In the genomic region with DNA sequence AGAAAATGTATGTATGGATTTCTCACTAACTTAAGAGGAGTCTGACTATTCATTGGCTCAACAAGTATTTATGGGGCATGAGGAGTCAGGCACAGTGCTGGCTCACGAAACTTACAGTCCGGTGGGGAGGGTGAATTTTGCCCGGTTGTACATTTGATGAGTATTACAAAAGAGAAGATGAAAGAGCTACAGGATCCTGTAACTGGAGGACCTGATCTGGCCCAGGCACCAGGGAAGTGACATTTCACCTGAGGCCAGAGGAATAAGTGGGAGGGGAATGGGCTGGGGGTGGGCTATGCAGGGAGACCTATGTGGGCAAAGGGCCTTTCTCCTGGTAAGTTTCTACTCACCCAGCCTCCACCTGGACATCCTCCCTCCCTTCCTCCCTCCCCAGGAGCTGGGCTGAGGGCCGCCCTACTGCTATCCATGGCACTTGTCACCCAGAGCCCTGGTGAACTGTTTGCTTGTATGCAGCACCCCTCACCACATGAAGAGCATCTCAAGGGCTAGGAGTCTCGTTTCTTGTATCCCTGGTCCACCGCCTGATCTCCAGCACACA, we compare ENCODE assay signal across 11 cellular contexts.
A peak's percentile ranks its signal among the peaks of the same experiment; 100 is the strongest.
DNase-seq lines count a peak whose midpoint lies in the region; ATAC-seq, FAIRE-seq and TF ChIP-seq lines count a peak whose summit lies in the region.
"Had no signal": no experiment of that assay in that cellular context is flagged by ENCODE, and none has a peak within 500 bp of the region (broad histone marks: within the 10 kb centered on the region; RNA-seq: fewer than 3 reads in every experiment).

No MANE protein-coding gene starts in this region.

- no peaks in the 10 kb centered on the region for H3K36me3 ChIP-seq in Caco-2 (ENCODE audit: control insufficient read depth, insufficient read depth, low read length)
- H3K36me3 ChIP-seq in OCI-LY3 (replicated peaks; ENCODE audit: low read depth, low read length) = no peaks in the 10 kb centered on the region
- H3K36me3 ChIP-seq in H1 (ENCODE audit: control insufficient read depth in 2 of 4, insufficient read depth in 4 of 4, low read length in 3 of 4) = no peaks in the 10 kb centered on the region; a peak in 1 of 8 replicates
- no peaks in the 10 kb centered on the region for H3K36me3 ChIP-seq in psoas muscle (ENCODE audit: insufficient read depth in 1 of 2, low read depth in 1 of 2)
- H3K36me3 ChIP-seq in suprapubic skin = no peaks in the 10 kb centered on the region
- H3K36me3 ChIP-seq: brain microvascular endothelial cell had no signal

- ATAC-seq in psoas muscle (no peak), GM21381 (IDR thresholded peaks at IDR 0.05; ENCODE audit: unreplicated experiment) (no peak)

- no peak overlapping the region for H4K5ac ChIP-seq in H1 (ENCODE audit: insufficient read length, low read depth, low read length)

- TF ChIP-seq CTCF in Caco-2 (IDR thresholded peaks at IDR 0.05; ENCODE audit: insufficient read depth in 1 of 2, low read depth in 1 of 2, low read length in 1 of 2, severe bottlenecking in 1 of 2, unreplicated experiment in 1 of 2) (no peak), OCI-LY3 (IDR thresholded peaks at IDR 0.05; ENCODE audit: low read depth, low read length) (no peak), H1 (IDR thresholded peaks at IDR 0.05; ENCODE audit: control extremely low read depth in 1 of 3, insufficient read depth in 1 of 3, low read depth in 1 of 3, low read length in 3 of 3) (no peak), psoas muscle (IDR thresholded peaks at IDR 0.05) (no peak), suprapubic skin (IDR thresholded peaks at IDR 0.05) (no peak)

- no peak overlapping the region for H3K56ac ChIP-seq in H1 (replicated peaks; ENCODE audit: insufficient read length, low read depth, low read length)

- CTCF ChIA-PET in Caco-2 (lab: Charles Lee) = no interaction called here
- CTCF ChIA-PET in H1 (lab: Charles Lee; ENCODE audit: partially characterized antibody) = interaction anchor here (0.6 to 1.5 kb wide), 2 partner anchors 11 to 93 kb away, joined by 3 to 4 read pairs; no protein-coding TSS in a partner anchor

- H3K27me3 ChIP-seq in Caco-2 (replicated peaks; ENCODE audit: control insufficient read depth, insufficient read depth, low read length) (no peaks in the 10 kb centered on the region), OCI-LY3 (ENCODE audit: low read depth, low read length) (no peaks in the 10 kb centered on the region), H1 (replicated peaks in 1 of 4; ENCODE audit: control insufficient read depth in 3 of 4, extremely low read depth in 1 of 4, insufficient read depth in 3 of 4, low read length in 3 of 4) (peaks cover 0 to 10% (median 0%) of the 10 kb centered on the region in 4 experiments; a peak in 1 of 7 replicates), psoas muscle (ENCODE audit: insufficient read depth in 3 of 3, low read length in 2 of 3) (no peaks in the 10 kb centered on the region), suprapubic skin (no peaks in the 10 kb centered on the region)
- H3K27me3 ChIP-seq: brain microvascular endothelial cell had no signal

- TF ChIP-seq POLR2A in H1 (IDR thresholded peaks at IDR 0.05; ENCODE audit: control extremely low read depth in 1 of 2, low read depth in 2 of 2, low read length in 2 of 2) (no peak), suprapubic skin (IDR thresholded peaks at IDR 0.05) (no peak)

- no peak overlapping the region for H2BK120ac ChIP-seq in H1 (replicated peaks; ENCODE audit: low read depth, low read length)

- H2BK12ac ChIP-seq in H1 (ENCODE audit: low read depth, low read length) = 0 out of 2 replicates have a peak overlapping the region, but pooled peaks have one; percentile 0

- H3K9ac ChIP-seq in OCI-LY3 (ENCODE audit: low read length) (no peak overlapping the region), H1 (replicated peaks in 1 of 4; ENCODE audit: extremely low read depth in 1 of 4, low read depth in 3 of 4, low read length in 3 of 4) (no peak overlapping the region)

- H3K27ac Mint-ChIP-seq in Caco-2 (ENCODE audit: unreplicated experiment) = no peak overlapping the region

- H4K91ac ChIP-seq in H1 (replicated peaks; ENCODE audit: insufficient read length, low read length) = peak overlapping the region; percentile 37

- intact Hi-C loops in Caco-2 (cut with micrococcal nuclease; ENCODE audit: unreplicated experiment) (loop anchor here (1.0 kb wide), 1 partner anchor 100 kb away; no protein-coding TSS in a partner anchor), psoas muscle (cut with DNase I) (loop anchor here in 1 of 2 donors (5.0 to 10.0 kb wide), 3 partner anchors 90 to 348 kb away; partner anchors contain the start of gene ZEB1)

- H2BK15ac ChIP-seq in H1 (ENCODE audit: low read length) = no peak overlapping the region

- no peak overlapping the region for H4K8ac ChIP-seq in H1 (ENCODE audit: extremely low read depth, insufficient read depth, low read length)

- no peaks in the 10 kb centered on the region for H3K36me3 Mint-ChIP-seq in Caco-2 (ENCODE audit: insufficient read depth, unreplicated experiment)

- no peak overlapping the region for H2BK20ac ChIP-seq in H1 (ENCODE audit: low read length)

- no peak for TF ChIP-seq EP300 in H1 (IDR thresholded peaks at IDR 0.05; ENCODE audit: borderline replicate concordance in 1 of 2, low read depth in 2 of 2, low read length in 2 of 2)
- no peak for TF ChIP-seq EP300 in suprapubic skin (IDR thresholded peaks at IDR 0.05)

- H3K79me2 ChIP-seq in OCI-LY3 (ENCODE audit: low read length) (no peaks in the 10 kb centered on the region), H1 (ENCODE audit: control insufficient read depth in 1 of 2, insufficient read depth in 2 of 2, low read length in 2 of 2) (no peaks in the 10 kb centered on the region)

- H3K18ac ChIP-seq in H1 (ENCODE audit: extremely low read depth, low read length) = no peak overlapping the region

- H3K4me1 ChIP-seq in Caco-2 (peaks cover 6% of the 10 kb centered on the region; the same call in 1 of the 2 replicates), OCI-LY3 (ENCODE audit: low read length) (peaks cover 15% of the 10 kb centered on the region), H1 (replicated peaks in 1 of 4; ENCODE audit: control insufficient read depth in 3 of 4, insufficient read depth in 4 of 4, low read length in 3 of 4) (peaks cover 4 to 18% (median 10%) of the 10 kb centered on the region in 4 experiments), psoas muscle (peaks cover 10% of the 10 kb centered on the region), suprapubic skin (peaks cover 30% of the 10 kb centered on the region)

- H2AFZ ChIP-seq in OCI-LY3 (ENCODE audit: low read depth, low read length) = no peak overlapping the region
- H2AFZ ChIP-seq in H1 (ENCODE audit: low read length) = no peak overlapping the region

- no peak overlapping the region for H3K23ac ChIP-seq in H1 (ENCODE audit: insufficient read length)

- DNase-seq in Caco-2 = no peak
- DNase-seq in H1 (ENCODE audit: low read depth in 1 of 2, low spot score in 2 of 2) = no peak
- DNase-seq in psoas muscle = no peak
- DNase-seq in suprapubic skin (ENCODE audit: low spot score in 2 of 2) = no peak
- DNase-seq in NCI-H2196 treated with DMSO at 0.1 percent for 48 hours (lab: John Stamatoyannopoulos, UW; ENCODE audit: unreplicated experiment) = no peak
- DNase-seq: activated CD4-positive, alpha-beta T cell treated with anti-CD3 and anti-CD28 coated beads, Interleukin-2, amount 50 U/mL, for 1 hour; brain microvascular endothelial cell; DMS153; NCI-H2029 treated with DMSO at 0.1 percent for 48 hours had no signal

- H3K4me3 Mint-ChIP-seq in Caco-2 (ENCODE audit: unreplicated experiment) = peak overlapping the region; percentile 69

- H3K4me3 ChIP-seq in Caco-2 (ENCODE audit: low read depth, low read length) = no peak overlapping the region
- no peak overlapping the region for H3K4me3 ChIP-seq in OCI-LY3 (ENCODE audit: low read length)
- 0 out of 8 replicates have a peak overlapping the region, but pooled peaks of 1 of the 4 experiments have one; percentile 61 for H3K4me3 ChIP-seq in H1 (ENCODE audit: extremely low read depth in 1 of 4, insufficient read depth in 2 of 4, low read depth in 3 of 4, low read length in 4 of 4)
- no peak overlapping the region for H3K4me3 ChIP-seq in psoas muscle
- H3K4me3 ChIP-seq in suprapubic skin = no peak overlapping the region

- no peak overlapping the region for H2AK5ac ChIP-seq in H1 (ENCODE audit: low read depth, low read length)

- H3K4me1 Mint-ChIP-seq in Caco-2 (ENCODE audit: low read depth, unreplicated experiment) = no peaks in the 10 kb centered on the region

- no peak for FAIRE-seq in H1 (lab: Jason Lieb, UNC)

- POLR2A ChIA-PET in Caco-2 (lab: Charles Lee) (no interaction called here), H1 (lab: Charles Lee; ENCODE audit: partially characterized antibody) (interaction anchor here (0.5 kb wide), 1 partner anchor 735 kb away, joined by 4 read pairs; no protein-coding TSS in a partner anchor)

- H3K27ac ChIP-seq in OCI-LY3 (ENCODE audit: low read length) = no peak overlapping the region
- H3K27ac ChIP-seq in H1 (ENCODE audit: low read depth, low read length) = no peak overlapping the region
- peak overlapping the region; percentile 95 for H3K27ac ChIP-seq in psoas muscle
- no peak overlapping the region for H3K27ac ChIP-seq in suprapubic skin
- H3K27ac ChIP-seq: brain microvascular endothelial cell had no signal

- no peaks in the 10 kb centered on the region for H3K27me3 Mint-ChIP-seq in Caco-2 (ENCODE audit: insufficient read depth, unreplicated experiment)

- no peaks in the 10 kb centered on the region for H3K79me1 ChIP-seq in H1 (ENCODE audit: low read depth, low read length)

- WGBS in H1 (ENCODE audit: extremely low coverage in 1 of 2, insufficient coverage in 1 of 2, insufficient read length in 1 of 2, insufficient replicate concordance in 2 of 2, low coverage in 1 of 2, low lambda C conversion rate in 2 of 2, missing lambda C conversion rate in 1 of 2), 2 experiments = 97% methylated on average over 5 of the region's 6 CpGs; no CpG with 5 or more reads in 1 of the 2 experiments
- WGBS in psoas muscle, 3 donors = 60 to 86% (median 74%) methylated on average over 6 of the region's 6 CpGs
- 87% methylated on average over 6 of the region's 6 CpGs for WGBS in suprapubic skin

- no peak overlapping the region for H3K14ac ChIP-seq in H1 (ENCODE audit: insufficient read length)

- H3K23me2 ChIP-seq in H1 (ENCODE audit: low read depth, low read length) = peaks cover 5% of the 10 kb centered on the region; the same call in 1 of the 2 replicates

- H3K9me3 Mint-ChIP-seq in Caco-2 (ENCODE audit: unreplicated experiment) = no peaks in the 10 kb centered on the region

- H4K20me1 ChIP-seq in OCI-LY3 (ENCODE audit: insufficient read depth, low read length) = no peaks in the 10 kb centered on the region
- H4K20me1 ChIP-seq in H1 (replicated peaks in 1 of 2; ENCODE audit: control insufficient read depth in 1 of 2, insufficient read depth in 2 of 2, low read length in 2 of 2) = no peaks in the 10 kb centered on the region

- no peak overlapping the region; the same call in 1 of the 2 replicates for H2BK5ac ChIP-seq in H1 (ENCODE audit: low read depth, low read length)

- H3K9me3 ChIP-seq in Caco-2 = no peaks in the 10 kb centered on the region
- no peaks in the 10 kb centered on the region for H3K9me3 ChIP-seq in OCI-LY3 (ENCODE audit: insufficient read depth, low read length)
- no peaks in the 10 kb centered on the region for H3K9me3 ChIP-seq in H1 (ENCODE audit: insufficient read depth in 2 of 2, low read depth in 1 of 2, low read length in 1 of 2)
- H3K9me3 ChIP-seq in psoas muscle = no peaks in the 10 kb centered on the region
- no peaks in the 10 kb centered on the region for H3K9me3 ChIP-seq in suprapubic skin

- H3K4ac ChIP-seq in H1 (replicated peaks; ENCODE audit: insufficient read length, low read depth, low read length) = no peak overlapping the region

- H3K4me2 ChIP-seq in OCI-LY3 (ENCODE audit: low read length) (peak overlapping the region; percentile 75; the same call in 1 of the 2 replicates), H1 (ENCODE audit: insufficient read depth in 1 of 2, low read depth in 2 of 2, low read length in 2 of 2) (peak overlapping the region in 1 of 2 experiments; percentile 79; a peak in 1 of 4 replicates)

- TF ChIP-seq RAD21 in H1 (IDR thresholded peaks at IDR 0.05 in 1 of 2, conservative IDR thresholded peaks at IDR 0.05 in 1 of 2; ENCODE audit: low read depth in 2 of 2, low read length in 2 of 2) = no peak

- BruUV-seq in Caco-2 (replicated peaks; lab: Mats Ljungman, UMichigan) = no TSS peak
